Comparison of ENCODE assay signal across 1 cellular context in the genomic region with DNA sequence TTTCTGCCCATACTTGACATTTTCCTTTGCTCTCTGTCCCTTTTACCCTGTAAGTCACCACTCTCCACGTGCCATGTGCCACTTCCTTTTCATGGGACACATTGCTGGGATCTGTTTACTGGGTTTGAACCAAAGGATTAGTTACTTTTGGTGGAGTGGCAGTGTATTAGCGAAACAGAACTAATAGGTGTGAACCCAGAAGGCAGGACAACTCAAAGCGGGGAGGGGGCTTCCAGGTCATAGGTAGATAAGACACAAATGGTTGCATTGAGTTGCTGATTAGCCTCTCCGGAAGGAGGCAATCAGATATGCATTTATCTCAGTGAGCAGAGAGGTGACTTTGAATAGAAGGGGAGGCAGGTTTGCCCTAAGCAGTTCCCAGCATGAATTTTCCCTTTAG.
A peak's percentile ranks its signal among the peaks of the same experiment; 100 is the strongest.
TF ChIP-seq lines count a peak whose summit lies in the region.

No MANE protein-coding gene starts in this region.

TF ChIP-seq in K562, 482 proteins besides CTCF, POLR2A, EP300 and RAD21 (continued from another document and continues in another):
- TF ChIP-seq, protein P1, sequence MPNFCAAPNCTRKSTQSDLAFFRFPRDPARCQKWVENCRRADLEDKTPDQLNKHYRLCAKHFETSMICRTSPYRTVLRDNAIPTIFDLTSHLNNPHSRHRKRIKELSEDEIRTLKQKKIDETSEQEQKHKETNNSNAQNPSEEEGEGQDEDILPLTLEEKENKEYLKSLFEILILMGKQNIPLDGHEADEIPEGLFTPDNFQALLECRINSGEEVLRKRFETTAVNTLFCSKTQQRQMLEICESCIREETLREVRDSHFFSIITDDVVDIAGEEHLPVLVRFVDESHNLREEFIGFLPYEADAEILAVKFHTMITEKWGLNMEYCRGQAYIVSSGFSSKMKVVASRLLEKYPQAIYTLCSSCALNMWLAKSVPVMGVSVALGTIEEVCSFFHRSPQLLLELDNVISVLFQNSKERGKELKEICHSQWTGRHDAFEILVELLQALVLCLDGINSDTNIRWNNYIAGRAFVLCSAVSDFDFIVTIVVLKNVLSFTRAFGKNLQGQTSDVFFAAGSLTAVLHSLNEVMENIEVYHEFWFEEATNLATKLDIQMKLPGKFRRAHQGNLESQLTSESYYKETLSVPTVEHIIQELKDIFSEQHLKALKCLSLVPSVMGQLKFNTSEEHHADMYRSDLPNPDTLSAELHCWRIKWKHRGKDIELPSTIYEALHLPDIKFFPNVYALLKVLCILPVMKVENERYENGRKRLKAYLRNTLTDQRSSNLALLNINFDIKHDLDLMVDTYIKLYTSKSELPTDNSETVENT (CRISPR knock-in tag; IDR thresholded peaks at IDR 0.05) = no peak
- TF ChIP-seq ZNF232 (CRISPR knock-in tag; IDR thresholded peaks at IDR 0.05) = no peak
- no peak for TF ChIP-seq JUN (IDR thresholded peaks at IDR 0.05; ENCODE audit: borderline replicate concordance, low read depth, low read length)
- no peak for TF ChIP-seq JUN (CRISPR knock-in tag; IDR thresholded peaks at IDR 0.05; ENCODE audit: borderline replicate concordance)
- TF ChIP-seq HDAC6 (IDR thresholded peaks at IDR 0.05; ENCODE audit: low read depth, low read length) = no peak
- TF ChIP-seq, protein P2, sequence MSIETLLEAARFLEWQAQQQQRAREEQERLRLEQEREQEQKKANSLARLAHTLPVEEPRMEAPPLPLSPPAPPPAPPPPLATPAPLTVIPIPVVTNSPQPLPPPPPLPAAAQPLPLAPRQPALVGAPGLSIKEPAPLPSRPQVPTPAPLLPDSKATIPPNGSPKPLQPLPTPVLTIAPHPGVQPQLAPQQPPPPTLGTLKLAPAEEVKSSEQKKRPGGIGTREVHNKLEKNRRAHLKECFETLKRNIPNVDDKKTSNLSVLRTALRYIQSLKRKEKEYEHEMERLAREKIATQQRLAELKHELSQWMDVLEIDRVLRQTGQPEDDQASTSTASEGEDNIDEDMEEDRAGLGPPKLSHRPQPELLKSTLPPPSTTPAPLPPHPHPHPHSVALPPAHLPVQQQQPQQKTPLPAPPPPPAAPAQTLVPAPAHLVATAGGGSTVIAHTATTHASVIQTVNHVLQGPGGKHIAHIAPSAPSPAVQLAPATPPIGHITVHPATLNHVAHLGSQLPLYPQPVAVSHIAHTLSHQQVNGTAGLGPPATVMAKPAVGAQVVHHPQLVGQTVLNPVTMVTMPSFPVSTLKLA (conservative IDR thresholded peaks at IDR 0.05) = peak; percentile 33 to 39; a peak in 3 of 4 replicates
- no peak for TF ChIP-seq SIN3B (IDR thresholded peaks at IDR 0.05; ENCODE audit: low read depth)
- no peak for TF ChIP-seq RB1 (IDR thresholded peaks at IDR 0.05; ENCODE audit: low read depth)
- peak; percentile 74 for TF ChIP-seq NCOR1 (IDR thresholded peaks at IDR 0.05)
- no peak for TF ChIP-seq MCM3 (IDR thresholded peaks at IDR 0.05)
- TF ChIP-seq CREM (IDR thresholded peaks at IDR 0.05; ENCODE audit: low read depth) = no peak
- TF ChIP-seq RCOR1 (IDR thresholded peaks at IDR 0.05; ENCODE audit: borderline replicate concordance in 1 of 2, low read depth in 2 of 2, low read length in 2 of 2) = peak in 1 of 2 experiments; percentile 45; a peak in 1 of 4 replicates
- no peak for TF ChIP-seq COPS2 (conservative IDR thresholded peaks at IDR 0.05)
- TF ChIP-seq, protein P3, sequence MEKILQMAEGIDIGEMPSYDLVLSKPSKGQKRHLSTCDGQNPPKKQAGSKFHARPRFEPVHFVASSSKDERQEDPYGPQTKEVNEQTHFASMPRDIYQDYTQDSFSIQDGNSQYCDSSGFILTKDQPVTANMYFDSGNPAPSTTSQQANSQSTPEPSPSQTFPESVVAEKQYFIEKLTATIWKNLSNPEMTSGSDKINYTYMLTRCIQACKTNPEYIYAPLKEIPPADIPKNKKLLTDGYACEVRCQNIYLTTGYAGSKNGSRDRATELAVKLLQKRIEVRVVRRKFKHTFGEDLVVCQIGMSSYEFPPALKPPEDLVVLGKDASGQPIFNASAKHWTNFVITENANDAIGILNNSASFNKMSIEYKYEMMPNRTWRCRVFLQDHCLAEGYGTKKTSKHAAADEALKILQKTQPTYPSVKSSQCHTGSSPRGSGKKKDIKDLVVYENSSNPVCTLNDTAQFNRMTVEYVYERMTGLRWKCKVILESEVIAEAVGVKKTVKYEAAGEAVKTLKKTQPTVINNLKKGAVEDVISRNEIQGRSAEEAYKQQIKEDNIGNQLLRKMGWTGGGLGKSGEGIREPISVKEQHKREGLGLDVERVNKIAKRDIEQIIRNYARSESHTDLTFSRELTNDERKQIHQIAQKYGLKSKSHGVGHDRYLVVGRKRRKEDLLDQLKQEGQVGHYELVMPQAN (IDR thresholded peaks at IDR 0.05; ENCODE audit: borderline replicate concordance) = no peak
- TF ChIP-seq KHSRP (IDR thresholded peaks at IDR 0.05) = 0 out of 2 replicates have a peak, but pooled peaks have one; percentile 5
- TF ChIP-seq GATAD2A (IDR thresholded peaks at IDR 0.05) = 0 out of 2 replicates have a peak, but pooled peaks have one; percentile 36
- TF ChIP-seq ZNF311 (CRISPR knock-in tag; IDR thresholded peaks at IDR 0.05) = no peak
- no peak for TF ChIP-seq BRD9 (IDR thresholded peaks at IDR 0.05; ENCODE audit: low read depth, partially characterized antibody)
- peak; percentile 70; the same call in 1 of the 2 replicates for TF ChIP-seq GATAD2B (IDR thresholded peaks at IDR 0.05; ENCODE audit: borderline replicate concordance)
- TF ChIP-seq ESRRB (CRISPR knock-in tag; IDR thresholded peaks at IDR 0.05; ENCODE audit: borderline replicate concordance) = no peak
- TF ChIP-seq KDM1A (IDR thresholded peaks at IDR 0.05) = peak; percentile 47 to 60; a peak in 3 of 4 replicates
- 0 out of 2 replicates have a peak, but pooled peaks have one; percentile 56 for TF ChIP-seq RNF2 (IDR thresholded peaks at IDR 0.05)
- no peak for TF ChIP-seq YY1 (IDR thresholded peaks at IDR 0.05; ENCODE audit: borderline replicate concordance in 1 of 3, control insufficient read depth in 1 of 3, extremely low read depth in 1 of 3, insufficient read depth in 3 of 3, insufficient read length in 1 of 3, insufficient replicate concordance in 2 of 3, low read depth in 1 of 3, low read length in 2 of 3)
- peak; percentile 83 for TF ChIP-seq KLF16 (IDR thresholded peaks at IDR 0.05)
- TF ChIP-seq RUNX1 (IDR thresholded peaks at IDR 0.05; ENCODE audit: low read depth) = no peak
- TF ChIP-seq ZNF184 (CRISPR knock-in tag; IDR thresholded peaks at IDR 0.05) = no peak
- no peak for TF ChIP-seq ZNF75A (CRISPR knock-in tag; IDR thresholded peaks at IDR 0.05)
- TF ChIP-seq SMARCC2 (IDR thresholded peaks at IDR 0.05; ENCODE audit: low read depth) = peak; percentile 55; the same call in 1 of the 2 replicates
- TF ChIP-seq, protein P4, sequence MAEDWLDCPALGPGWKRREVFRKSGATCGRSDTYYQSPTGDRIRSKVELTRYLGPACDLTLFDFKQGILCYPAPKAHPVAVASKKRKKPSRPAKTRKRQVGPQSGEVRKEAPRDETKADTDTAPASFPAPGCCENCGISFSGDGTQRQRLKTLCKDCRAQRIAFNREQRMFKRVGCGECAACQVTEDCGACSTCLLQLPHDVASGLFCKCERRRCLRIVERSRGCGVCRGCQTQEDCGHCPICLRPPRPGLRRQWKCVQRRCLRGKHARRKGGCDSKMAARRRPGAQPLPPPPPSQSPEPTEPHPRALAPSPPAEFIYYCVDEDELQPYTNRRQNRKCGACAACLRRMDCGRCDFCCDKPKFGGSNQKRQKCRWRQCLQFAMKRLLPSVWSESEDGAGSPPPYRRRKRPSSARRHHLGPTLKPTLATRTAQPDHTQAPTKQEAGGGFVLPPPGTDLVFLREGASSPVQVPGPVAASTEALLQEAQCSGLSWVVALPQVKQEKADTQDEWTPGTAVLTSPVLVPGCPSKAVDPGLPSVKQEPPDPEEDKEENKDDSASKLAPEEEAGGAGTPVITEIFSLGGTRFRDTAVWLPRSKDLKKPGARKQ (CRISPR knock-in tag; IDR thresholded peaks at IDR 0.05) = no peak
- no peak for TF ChIP-seq GTF2A2 (tag; IDR thresholded peaks at IDR 0.05)
- no peak for TF ChIP-seq SNIP1 (IDR thresholded peaks at IDR 0.05; ENCODE audit: low read depth)
- no peak for TF ChIP-seq ZNF584 (CRISPR knock-in tag; IDR thresholded peaks at IDR 0.05; ENCODE audit: low read depth)
- peak; percentile 96 for TF ChIP-seq ZEB2 (IDR thresholded peaks at IDR 0.05)
- TF ChIP-seq ARHGAP35 (IDR thresholded peaks at IDR 0.05; ENCODE audit: partially characterized antibody) = no peak
- TF ChIP-seq, protein P5, sequence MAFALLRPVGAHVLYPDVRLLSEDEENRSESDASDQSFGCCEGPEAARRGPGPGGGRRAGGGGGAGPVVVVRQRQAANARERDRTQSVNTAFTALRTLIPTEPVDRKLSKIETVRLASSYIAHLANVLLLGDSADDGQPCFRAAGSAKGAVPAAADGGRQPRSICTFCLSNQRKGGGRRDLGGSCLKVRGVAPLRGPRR (CRISPR knock-in tag; IDR thresholded peaks at IDR 0.05) = no peak
- peak; percentile 89 for TF ChIP-seq TAL1 (IDR thresholded peaks at IDR 0.05)
- TF ChIP-seq BACH1 (tag; IDR thresholded peaks at IDR 0.05) = no peak
- TF ChIP-seq MYBL2 (IDR thresholded peaks at IDR 0.05; ENCODE audit: low read depth) = no peak
- TF ChIP-seq MYBL2 (CRISPR knock-in tag; IDR thresholded peaks at IDR 0.05; ENCODE audit: borderline replicate concordance) = no peak
- TF ChIP-seq ZNF707 (CRISPR knock-in tag; conservative IDR thresholded peaks at IDR 0.05) = no peak
- TF ChIP-seq U2AF2 (optimal IDR thresholded peaks at IDR 0.05; ENCODE audit: low read depth, low read length) = no peak
- TF ChIP-seq, protein P6, sequence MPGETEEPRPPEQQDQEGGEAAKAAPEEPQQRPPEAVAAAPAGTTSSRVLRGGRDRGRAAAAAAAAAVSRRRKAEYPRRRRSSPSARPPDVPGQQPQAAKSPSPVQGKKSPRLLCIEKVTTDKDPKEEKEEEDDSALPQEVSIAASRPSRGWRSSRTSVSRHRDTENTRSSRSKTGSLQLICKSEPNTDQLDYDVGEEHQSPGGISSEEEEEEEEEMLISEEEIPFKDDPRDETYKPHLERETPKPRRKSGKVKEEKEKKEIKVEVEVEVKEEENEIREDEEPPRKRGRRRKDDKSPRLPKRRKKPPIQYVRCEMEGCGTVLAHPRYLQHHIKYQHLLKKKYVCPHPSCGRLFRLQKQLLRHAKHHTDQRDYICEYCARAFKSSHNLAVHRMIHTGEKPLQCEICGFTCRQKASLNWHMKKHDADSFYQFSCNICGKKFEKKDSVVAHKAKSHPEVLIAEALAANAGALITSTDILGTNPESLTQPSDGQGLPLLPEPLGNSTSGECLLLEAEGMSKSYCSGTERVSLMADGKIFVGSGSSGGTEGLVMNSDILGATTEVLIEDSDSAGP (CRISPR knock-in tag; IDR thresholded peaks at IDR 0.05) = no peak
- peak; percentile 71 for TF ChIP-seq MTA2 (IDR thresholded peaks at IDR 0.05; ENCODE audit: low read depth)
- TF ChIP-seq, protein P7, sequence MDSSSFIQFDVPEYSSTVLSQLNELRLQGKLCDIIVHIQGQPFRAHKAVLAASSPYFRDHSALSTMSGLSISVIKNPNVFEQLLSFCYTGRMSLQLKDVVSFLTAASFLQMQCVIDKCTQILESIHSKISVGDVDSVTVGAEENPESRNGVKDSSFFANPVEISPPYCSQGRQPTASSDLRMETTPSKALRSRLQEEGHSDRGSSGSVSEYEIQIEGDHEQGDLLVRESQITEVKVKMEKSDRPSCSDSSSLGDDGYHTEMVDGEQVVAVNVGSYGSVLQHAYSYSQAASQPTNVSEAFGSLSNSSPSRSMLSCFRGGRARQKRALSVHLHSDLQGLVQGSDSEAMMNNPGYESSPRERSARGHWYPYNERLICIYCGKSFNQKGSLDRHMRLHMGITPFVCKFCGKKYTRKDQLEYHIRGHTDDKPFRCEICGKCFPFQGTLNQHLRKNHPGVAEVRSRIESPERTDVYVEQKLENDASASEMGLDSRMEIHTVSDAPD (CRISPR knock-in tag; IDR thresholded peaks at IDR 0.05) = no peak
- TF ChIP-seq TAF15 (IDR thresholded peaks at IDR 0.05; ENCODE audit: low read depth, low read length) = no peak
- TF ChIP-seq NR2C1 (IDR thresholded peaks at IDR 0.05) = no peak
- TF ChIP-seq NR2C1 (tag; IDR thresholded peaks at IDR 0.05) = no peak
- TF ChIP-seq, protein P8, sequence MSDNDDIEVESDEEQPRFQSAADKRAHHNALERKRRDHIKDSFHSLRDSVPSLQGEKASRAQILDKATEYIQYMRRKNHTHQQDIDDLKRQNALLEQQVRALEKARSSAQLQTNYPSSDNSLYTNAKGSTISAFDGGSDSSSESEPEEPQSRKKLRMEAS (CRISPR knock-in tag; IDR thresholded peaks at IDR 0.05) = no peak
- TF ChIP-seq CBFA2T3 (IDR thresholded peaks at IDR 0.05) = peak; percentile 93
- no peak for TF ChIP-seq POLR2H (tag; IDR thresholded peaks at IDR 0.05; ENCODE audit: low read depth)
- TF ChIP-seq SOX6 (IDR thresholded peaks at IDR 0.05) = peak; percentile 81
- peak; percentile 56 for TF ChIP-seq PML (IDR thresholded peaks at IDR 0.05; ENCODE audit: low read length)
- TF ChIP-seq, protein P9, sequence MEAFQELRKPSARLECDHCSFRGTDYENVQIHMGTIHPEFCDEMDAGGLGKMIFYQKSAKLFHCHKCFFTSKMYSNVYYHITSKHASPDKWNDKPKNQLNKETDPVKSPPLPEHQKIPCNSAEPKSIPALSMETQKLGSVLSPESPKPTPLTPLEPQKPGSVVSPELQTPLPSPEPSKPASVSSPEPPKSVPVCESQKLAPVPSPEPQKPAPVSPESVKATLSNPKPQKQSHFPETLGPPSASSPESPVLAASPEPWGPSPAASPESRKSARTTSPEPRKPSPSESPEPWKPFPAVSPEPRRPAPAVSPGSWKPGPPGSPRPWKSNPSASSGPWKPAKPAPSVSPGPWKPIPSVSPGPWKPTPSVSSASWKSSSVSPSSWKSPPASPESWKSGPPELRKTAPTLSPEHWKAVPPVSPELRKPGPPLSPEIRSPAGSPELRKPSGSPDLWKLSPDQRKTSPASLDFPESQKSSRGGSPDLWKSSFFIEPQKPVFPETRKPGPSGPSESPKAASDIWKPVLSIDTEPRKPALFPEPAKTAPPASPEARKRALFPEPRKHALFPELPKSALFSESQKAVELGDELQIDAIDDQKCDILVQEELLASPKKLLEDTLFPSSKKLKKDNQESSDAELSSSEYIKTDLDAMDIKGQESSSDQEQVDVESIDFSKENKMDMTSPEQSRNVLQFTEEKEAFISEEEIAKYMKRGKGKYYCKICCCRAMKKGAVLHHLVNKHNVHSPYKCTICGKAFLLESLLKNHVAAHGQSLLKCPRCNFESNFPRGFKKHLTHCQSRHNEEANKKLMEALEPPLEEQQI (IDR thresholded peaks at IDR 0.05) = no peak
- no peak for TF ChIP-seq MXI1 (IDR thresholded peaks at IDR 0.05; ENCODE audit: low read depth, low read length)
- TF ChIP-seq DACH1 (IDR thresholded peaks at IDR 0.05; ENCODE audit: partially characterized antibody) = peak; percentile 57
- TF ChIP-seq, protein P10, sequence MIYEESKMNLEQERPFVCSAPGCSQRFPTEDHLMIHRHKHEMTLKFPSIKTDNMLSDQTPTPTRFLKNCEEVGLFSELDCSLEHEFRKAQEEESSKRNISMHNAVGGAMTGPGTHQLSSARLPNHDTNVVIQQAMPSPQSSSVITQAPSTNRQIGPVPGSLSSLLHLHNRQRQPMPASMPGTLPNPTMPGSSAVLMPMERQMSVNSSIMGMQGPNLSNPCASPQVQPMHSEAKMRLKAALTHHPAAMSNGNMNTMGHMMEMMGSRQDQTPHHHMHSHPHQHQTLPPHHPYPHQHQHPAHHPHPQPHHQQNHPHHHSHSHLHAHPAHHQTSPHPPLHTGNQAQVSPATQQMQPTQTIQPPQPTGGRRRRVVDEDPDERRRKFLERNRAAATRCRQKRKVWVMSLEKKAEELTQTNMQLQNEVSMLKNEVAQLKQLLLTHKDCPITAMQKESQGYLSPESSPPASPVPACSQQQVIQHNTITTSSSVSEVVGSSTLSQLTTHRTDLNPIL (CRISPR knock-in tag; IDR thresholded peaks at IDR 0.05) = no peak
- no peak for TF ChIP-seq HNRNPH1 (optimal IDR thresholded peaks at IDR 0.05; ENCODE audit: low read depth, low read length)
